Comparison of ENCODE assay signal across 11 cellular contexts in genomic region chr3:114221165-114221880, GRCh38. TPM values are rescaled to one million over a fixed set of nuclear protein-coding genes. Genes with fewer than 3 reads are reported as not detected.
A peak's percentile ranks its signal among the peaks of the same experiment; 100 is the strongest.
DNase-seq lines count a peak whose midpoint lies in the region; ATAC-seq, FAIRE-seq and TF ChIP-seq lines count a peak whose summit lies in the region.
"Had no signal": no experiment of that assay in that cellular context is flagged by ENCODE, and none has a peak within 500 bp of the region (broad histone marks: within the 10 kb centered on the region; RNA-seq: fewer than 3 reads in every experiment).

No MANE protein-coding gene starts in this region.

- H3K4me3 ChIP-seq in astrocyte of the spinal cord (ENCODE audit: low read depth, low read length) (no peak overlapping the region), kidney (ENCODE audit: low read length in 2 of 2) (no peak overlapping the region)

- intact Hi-C loops in kidney (cut with DNase I) = no loop called here

- peak; percentile 9 for DNase-seq in NOMO-1 treated with DMSO at 0.1 percent for 48 hours (lab: John Stamatoyannopoulos, UW; ENCODE audit: unreplicated experiment)
- no peak for DNase-seq in NOMO-1 treated with dmso at 0.1 percent for 144 hours (lab: John Stamatoyannopoulos, UW; ENCODE audit: unreplicated experiment)
- peak; percentile 39 for DNase-seq in activated CD4-positive, CD25-positive, alpha-beta regulatory T cell treated with anti-CD3 and anti-CD28 coated beads, Interleukin-2, amount 50 U/mL, for 16 hours (ENCODE audit: low read depth, low spot score)
- peak; percentile 17 for DNase-seq in astrocyte of the spinal cord (ENCODE audit: low read depth, low spot score)
- peak; percentile 71 for DNase-seq in stimulated activated CD8-positive, alpha-beta memory T cell treated with anti-CD3 and anti-CD28 coated beads, Interleukin-4, amount 100 ng/mL, for 48 hours
- no peak for DNase-seq in kidney
- DNase-seq in Ammon's horn (ENCODE audit: low spot score) = no peak
- DNase-seq: NCI-H187 treated with DMSO at 0.1 percent for 48 hours had no signal

- H3K9me3 ChIP-seq in kidney (ENCODE audit: control insufficient read depth in 1 of 2, low read length in 2 of 2) = peaks cover 0 to 16% of the 10 kb centered on the region in 2 donors

- FAIRE-seq in kidney (lab: Jason Lieb, UNC) = no peak
- FAIRE-seq: A204.1 had no signal

- no peak for ATAC-seq in HG03159 (IDR thresholded peaks at IDR 0.05; ENCODE audit: unreplicated experiment)

- H3K27ac ChIP-seq in kidney (ENCODE audit: low read depth in 2 of 2, low read length in 2 of 2) = peak overlapping the region in 1 of 2 donors; percentile 3

- no peaks in the 10 kb centered on the region for H3K36me3 ChIP-seq in kidney (ENCODE audit: control insufficient read depth in 1 of 2, insufficient read depth in 2 of 2, low read length in 2 of 2)

- H3K9ac ChIP-seq in kidney (ENCODE audit: low read length in 2 of 2) = no peak overlapping the region

- TF ChIP-seq CTCF in astrocyte of the spinal cord (IDR thresholded peaks at IDR 0.05; ENCODE audit: low read depth, low read length) (no peak), kidney (IDR thresholded peaks at IDR 0.05; ENCODE audit: borderline replicate concordance, extremely low read depth, insufficient read depth) (no peak)

- H3K4me1 ChIP-seq in kidney (ENCODE audit: control insufficient read depth in 1 of 2, insufficient read depth in 1 of 2, low read depth in 1 of 2, low read length in 2 of 2) = no peaks in the 10 kb centered on the region

- in situ Hi-C loops in astrocyte of the spinal cord (cut with HindIII; ENCODE audit: low sequenced_read_pairs) = no loop called here

RNA-seq across cellular contexts. Expression of gene ZNF80, which starts 16.1 kb away (rescaled TPM):
- total RNA-seq in kidney = 0.28 TPM
- polyA plus RNA-seq in kidney (ENCODE audit: insufficient read depth, low read depth, low replicate concordance) = not detected
- total RNA-seq: neural crest cell had no signal

RNA-seq across cellular contexts. Expression of gene DRD3, which starts 42.5 kb away (rescaled TPM):
- not detected for total RNA-seq in kidney
- not detected for polyA plus RNA-seq in kidney (ENCODE audit: insufficient read depth, low read depth, low replicate concordance)
- total RNA-seq: neural crest cell had no signal

Comparison
In these comparisons a context has a peak if more than half of its experiments do, and no peak if none do; other contexts are left out.
1. DNase-seq: peak in NOMO-1 treated with DMSO at 0.1 percent for 48 hours (single experiment), activated CD4-positive, CD25-positive, alpha-beta regulatory T cell treated with anti-CD3 and anti-CD28 coated beads, Interleukin-2, amount 50 U/mL, for 16 hours (single experiment), astrocyte of the spinal cord (single experiment) and stimulated activated CD8-positive, alpha-beta memory T cell treated with anti-CD3 and anti-CD28 coated beads, Interleukin-4, amount 100 ng/mL, for 48 hours (single experiment); none in NOMO-1 treated with dmso at 0.1 percent for 144 hours (single experiment), kidney (single experiment) and Ammon's horn (single experiment).